ENCODE assay signal across 13 cellular contexts in genomic region chr7:13979671-13980438, GRCh38. TPM values are rescaled to one million over a fixed set of nuclear protein-coding genes. Genes with fewer than 3 reads are reported as not detected.
DNase-seq lines count a peak whose midpoint lies in the region; ATAC-seq, FAIRE-seq and TF ChIP-seq lines count a peak whose summit lies in the region.
"Had no signal": no experiment of that assay in that cellular context is flagged by ENCODE, and none has a peak within 500 bp of the region (broad histone marks: within the 10 kb centered on the region; RNA-seq: fewer than 3 reads in every experiment).

No MANE protein-coding gene starts in this region.

- H3K36me3 ChIP-seq in adipocyte (ENCODE audit: control insufficient read depth, insufficient read depth, low read length, severe bottlenecking) = no peaks in the 10 kb centered on the region

- FAIRE-seq in G401.6 (lab: Jason Lieb, UNC) = peak; percentile 40

- H3K27ac Mint-ChIP-seq in nephron = peak overlapping the region; percentile 32 to 69 (median 56)
- H3K27ac Mint-ChIP-seq: CD4-positive, alpha-beta T cell; naive thymus-derived CD8-positive, alpha-beta T cell had no signal

- peaks cover 24% of the 10 kb centered on the region for H3K4me1 Mint-ChIP-seq in nephron
- H3K4me1 Mint-ChIP-seq: naive thymus-derived CD8-positive, alpha-beta T cell had no signal

- peaks cover 9% of the 10 kb centered on the region for H3K36me3 Mint-ChIP-seq in nephron (ENCODE audit: low read depth)
- H3K36me3 Mint-ChIP-seq: naive thymus-derived CD8-positive, alpha-beta T cell had no signal

- peaks cover 44% of the 10 kb centered on the region for H3K4me1 ChIP-seq in adipocyte (ENCODE audit: control insufficient read depth, insufficient read depth, low read length)

- peak; percentile 85 for DNase-seq in adipocyte (ENCODE audit: low read depth)
- DNase-seq in fibroblast of gingiva (ENCODE audit: low read depth) = peak; percentile 90
- DNase-seq in SK-N-DZ (ENCODE audit: low spot score) = no peak
- no peak for DNase-seq in kidney glomerular epithelial cell (lab: John Stamatoyannopoulos, UW)
- no peak for DNase-seq in activated T-cell treated with anti-CD3 and anti-CD28 coated beads, Interleukin-2, amount 50 U/mL, for 48 hours
- DNase-seq: CD4-positive, alpha-beta T cell; naive thymus-derived CD8-positive, alpha-beta T cell; NCI-H1694; stimulated activated naive CD4-positive, alpha-beta T cell; T1000 had no signal

- H3K4me3 ChIP-seq in adipocyte (ENCODE audit: low read length) = peak overlapping the region; percentile 66

- peak overlapping the region; percentile 44 for H3K9ac ChIP-seq in adipocyte (ENCODE audit: low read length)

- peak overlapping the region in 2 of 3 experiments; percentile 3 to 22 for H3K4me3 Mint-ChIP-seq in nephron
- H3K4me3 Mint-ChIP-seq: CD4-positive, alpha-beta T cell; naive thymus-derived CD8-positive, alpha-beta T cell had no signal

- no peaks in the 10 kb centered on the region for H3K9me3 Mint-ChIP-seq in nephron
- H3K9me3 Mint-ChIP-seq: CD4-positive, alpha-beta T cell; naive thymus-derived CD8-positive, alpha-beta T cell had no signal

- ATAC-seq in HG02973 (IDR thresholded peaks at IDR 0.05; ENCODE audit: unreplicated experiment) = no peak
- ATAC-seq: naive thymus-derived CD8-positive, alpha-beta T cell had no signal

- H3K27me3 ChIP-seq in adipocyte (replicated peaks; ENCODE audit: control insufficient read depth, insufficient read depth, low read length) = no peaks in the 10 kb centered on the region

- no peaks in the 10 kb centered on the region for H3K27me3 Mint-ChIP-seq in nephron (ENCODE audit: low read depth)

- H3K9me3 ChIP-seq in adipocyte (ENCODE audit: control insufficient read depth, low read length) = no peaks in the 10 kb centered on the region

- TF ChIP-seq CTCF in nephron (IDR thresholded peaks at IDR 0.05; ENCODE audit: unreplicated experiment in 3 of 3) = no peak

RNA-seq across cellular contexts. Expression of gene ETV1, which starts 9.6 kb away (rescaled TPM):
- polyA plus RNA-seq in SK-N-DZ (2014; cell fraction: cytosol; rRNA removed) = 3.3 and 4.0 TPM in 2 replicates
- polyA plus RNA-seq in SK-N-DZ (2014; cell fraction: nucleus; rRNA removed) = 0.54 and 1.8 TPM in 2 replicates
- polyA plus RNA-seq: naive thymus-derived CD8-positive, alpha-beta T cell had no signal

Comparison
In these comparisons a context has a peak if more than half of its experiments do, and no peak if none do; other contexts are left out.
1. DNase-seq: peak in adipocyte (single experiment) and fibroblast of gingiva (single experiment); none in SK-N-DZ (single experiment), kidney glomerular epithelial cell (single experiment) and activated T-cell treated with anti-CD3 and anti-CD28 coated beads, Interleukin-2, amount 50 U/mL, for 48 hours (0 of 2).